Comparison of ENCODE assay signal across 1 cellular context in genomic region chr5:10637944-10638343, GRCh38.
TF ChIP-seq lines count a peak whose summit lies in the region.

No MANE protein-coding gene starts in this region.

TF ChIP-seq in SK-N-SH, 30 proteins besides CTCF, POLR2A, EP300 and RAD21:
- TF ChIP-seq, protein P1, sequence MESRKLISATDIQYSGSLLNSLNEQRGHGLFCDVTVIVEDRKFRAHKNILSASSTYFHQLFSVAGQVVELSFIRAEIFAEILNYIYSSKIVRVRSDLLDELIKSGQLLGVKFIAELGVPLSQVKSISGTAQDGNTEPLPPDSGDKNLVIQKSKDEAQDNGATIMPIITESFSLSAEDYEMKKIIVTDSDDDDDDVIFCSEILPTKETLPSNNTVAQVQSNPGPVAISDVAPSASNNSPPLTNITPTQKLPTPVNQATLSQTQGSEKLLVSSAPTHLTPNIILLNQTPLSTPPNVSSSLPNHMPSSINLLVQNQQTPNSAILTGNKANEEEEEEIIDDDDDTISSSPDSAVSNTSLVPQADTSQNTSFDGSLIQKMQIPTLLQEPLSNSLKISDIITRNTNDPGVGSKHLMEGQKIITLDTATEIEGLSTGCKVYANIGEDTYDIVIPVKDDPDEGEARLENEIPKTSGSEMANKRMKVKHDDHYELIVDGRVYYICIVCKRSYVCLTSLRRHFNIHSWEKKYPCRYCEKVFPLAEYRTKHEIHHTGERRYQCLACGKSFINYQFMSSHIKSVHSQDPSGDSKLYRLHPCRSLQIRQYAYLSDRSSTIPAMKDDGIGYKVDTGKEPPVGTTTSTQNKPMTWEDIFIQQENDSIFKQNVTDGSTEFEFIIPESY (IDR thresholded peaks at IDR 0.05; ENCODE audit: borderline replicate concordance, low read depth): no peak
- TF ChIP-seq TEAD4 (IDR thresholded peaks at IDR 0.05; ENCODE audit: borderline replicate concordance, insufficient read depth): no peak
- no peak for TF ChIP-seq FOXM1 (IDR thresholded peaks at IDR 0.05; ENCODE audit: low read depth)
- no peak for TF ChIP-seq ELF1 (IDR thresholded peaks at IDR 0.05)
- TF ChIP-seq MXI1 (IDR thresholded peaks at IDR 0.05; ENCODE audit: low read depth, low read length): no peak
- no peak for TF ChIP-seq NFIC (IDR thresholded peaks at IDR 0.05; ENCODE audit: borderline replicate concordance)
- no peak for TF ChIP-seq SIN3A (IDR thresholded peaks at IDR 0.05; ENCODE audit: borderline replicate concordance, low read depth, low read length)
- no peak for TF ChIP-seq TAF1 (IDR thresholded peaks at IDR 0.05; ENCODE audit: borderline replicate concordance, low read depth, low read length)
- no peak for TF ChIP-seq RXRA (IDR thresholded peaks at IDR 0.05; ENCODE audit: borderline replicate concordance, low read depth)
- TF ChIP-seq YY1 (IDR thresholded peaks at IDR 0.05; ENCODE audit: low read depth): no peak
- no peak for TF ChIP-seq FOXJ3 (CRISPR knock-in tag; IDR thresholded peaks at IDR 0.05)
- TF ChIP-seq IRF3 (IDR thresholded peaks at IDR 0.05; ENCODE audit: low read depth, low read length): no peak
- TF ChIP-seq GATA2 (CRISPR knock-in tag; IDR thresholded peaks at IDR 0.05): no peak
- TF ChIP-seq EZH2phosphoT487 (IDR thresholded peaks at IDR 0.05; ENCODE audit: borderline replicate concordance, low read depth): no peak
- TF ChIP-seq USF2 (IDR thresholded peaks at IDR 0.05; ENCODE audit: borderline replicate concordance, low read depth, low read length): no peak
- TF ChIP-seq POLR2AphosphoS5 (IDR thresholded peaks at IDR 0.05; ENCODE audit: low read depth, low read length): no peak
- TF ChIP-seq JUND (IDR thresholded peaks at IDR 0.05): no peak
- no peak for TF ChIP-seq USF1 (IDR thresholded peaks at IDR 0.05; ENCODE audit: borderline replicate concordance, low read depth)
- no peak for TF ChIP-seq RCOR1 (IDR thresholded peaks at IDR 0.05; ENCODE audit: low read length)
